ENCODE assay signal across 8 cellular contexts in the genomic region with DNA sequence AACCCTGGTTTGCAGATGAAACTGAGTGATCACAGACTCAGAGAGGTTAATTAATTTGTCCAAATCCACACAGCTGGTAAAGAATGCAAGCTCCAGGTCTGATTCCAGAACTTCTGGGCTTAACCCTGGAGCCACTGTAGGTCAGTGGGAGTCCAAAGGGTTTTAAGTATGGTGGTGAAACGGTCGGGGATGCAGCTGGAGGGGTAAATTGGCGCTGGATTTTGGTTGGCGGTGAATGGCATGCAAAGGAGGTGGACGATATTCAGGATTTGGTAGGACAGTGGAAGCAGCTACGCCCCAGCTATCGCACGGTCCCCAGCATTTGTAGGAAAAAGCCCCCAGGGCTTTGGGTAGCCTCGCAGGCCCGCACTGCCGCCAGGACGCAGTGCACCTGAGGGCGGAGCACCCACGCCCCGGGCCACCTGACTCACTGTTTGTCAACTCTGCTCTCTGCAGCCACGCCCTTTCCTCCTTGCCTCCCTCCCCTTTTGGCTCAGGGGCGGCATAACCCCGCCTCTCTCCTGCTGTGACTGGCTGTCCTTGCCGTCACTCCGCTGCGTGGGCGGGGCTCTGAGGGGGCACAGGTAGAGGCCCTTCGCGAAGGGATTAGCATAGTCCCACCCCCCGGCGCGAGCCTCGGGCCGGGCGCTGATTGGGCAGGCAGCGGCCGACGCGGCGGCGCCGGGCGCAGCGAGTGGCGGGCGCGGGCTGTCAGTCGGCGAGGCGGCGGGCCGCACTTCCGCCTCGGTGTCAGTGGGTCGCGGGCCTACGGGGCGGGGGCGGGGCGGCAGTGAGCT. TPM values are rescaled to one million over a fixed set of nuclear protein-coding genes. Genes with fewer than 3 reads are reported as not detected.
A peak's percentile ranks its signal among the peaks of the same experiment; 100 is the strongest.
DNase-seq lines count a peak whose midpoint lies in the region; ATAC-seq, FAIRE-seq and TF ChIP-seq lines count a peak whose summit lies in the region.

A gene (plus strand): TSS at position 750 of the 797 bp plus-strand sequence. CDS start 17,664 bp downstream, outside the sequence.

- peak within 1 kb of the TSS; percentile 86 to 94 (median 92) for H3K4me3 ChIP-seq in upper lobe of left lung

- peaks cover 0 to 3% of the 10 kb centered on the region in 2 donors for H3K27me3 Mint-ChIP-seq in T-cell

- DNase-seq in GM12891 (ENCODE audit: insufficient read length, low spot score) (peak; percentile 100), NCI-H1436 treated with DMSO at 0.1 percent for 48 hours (lab: John Stamatoyannopoulos, UW) (peak; percentile 86), T-cell (peak; percentile 96 to 100 (median 99)), cardiac septum (ENCODE audit: low spot score) (peak; percentile 100), posterior cingulate gyrus (peak; percentile 99 to 100 (median 100)), upper lobe of left lung (peak; percentile 98 to 100)

- intact Hi-C loops in cardiac septum (cut with DNase I) (loop anchor here (2.0 to 5.0 kb wide), 2 partner anchors 55 to 116 kb away; a partner anchor contains a TSS), posterior cingulate gyrus (cut with DNase I) (loop anchor here (5.0 to 10.0 kb wide), 2 partner anchors 56 to 113 kb away; a partner anchor contains a TSS)

- TF ChIP-seq CTCF in upper lobe of left lung (IDR thresholded peaks at IDR 0.05), result peak in 1 of 6 experiments; percentile 18

- ATAC-seq in HG02840 (IDR thresholded peaks at IDR 0.05; ENCODE audit: low FRiP score, unreplicated experiment) (peak; percentile 98), T-cell (replicated peaks in 1 of 4) (peak; percentile 96 to 99 (median 98)), upper lobe of left lung (ENCODE audit: low FRiP score in 2 of 2) (peak; percentile 99)

- H3K27me3 ChIP-seq in upper lobe of left lung, result no peaks in the 10 kb centered on the region

- H3K4me3 Mint-ChIP-seq in T-cell, result peak within 1 kb of the TSS; percentile 75 to 83 (median 78)

- peaks cover 42 to 47% (median 44%) of the 10 kb centered on the region in 3 donors for H3K4me1 Mint-ChIP-seq in T-cell

- no peaks in the 10 kb centered on the region for H3K9me3 Mint-ChIP-seq in T-cell

- H3K9me3 ChIP-seq in upper lobe of left lung, result no peaks in the 10 kb centered on the region

- peak within 1 kb of the TSS; percentile 94 to 98 for H3K27ac Mint-ChIP-seq in T-cell

- 1 to 4% (median 1%) methylated on average over 49 to 55 of the region's 55 CpGs for WGBS in adipose tissue, 3 donors
- WGBS in upper lobe of left lung, 2 donors, result 1 to 2% methylated on average over 24 to 39 of the region's 55 CpGs

- H3K36me3 Mint-ChIP-seq in T-cell, result peaks cover 11% of the 10 kb centered on the region

- H3K36me3 ChIP-seq in upper lobe of left lung, result peaks cover 0 to 9% (median 0%) of the 10 kb centered on the region in 4 donors

- peak; percentile 99 for FAIRE-seq in GM12891 (lab: Jason Lieb, UNC)

- H3K27ac ChIP-seq in adipose tissue (ENCODE audit: low read depth, low read length) (no peak within 1 kb of the TSS), upper lobe of left lung (peak within 1 kb of the TSS; percentile 90 to 93 (median 90))

- TF ChIP-seq POLR2A in GM12891 (IDR thresholded peaks at IDR 0.05; ENCODE audit: low read depth, low read length), result no peak
- peak in 1 of 4 donors; percentile 70 for TF ChIP-seq POLR2A in upper lobe of left lung (IDR thresholded peaks at IDR 0.05)

- CTCF ChIA-PET in T-cell (lab: Charles Lee), result no interaction called here

- POLR2A ChIA-PET in T-cell (lab: Charles Lee), result no interaction called here

- H3K4me1 ChIP-seq in upper lobe of left lung, result peaks cover 12 to 38% (median 20%) of the 10 kb centered on the region in 4 donors

- TF ChIP-seq EP300 in upper lobe of left lung (IDR thresholded peaks at IDR 0.05), result peak in 1 of 4 donors; percentile 11

TF ChIP-seq in GM12891, 5 proteins besides CTCF, POLR2A, EP300 and RAD21:
- TF ChIP-seq PAX5 (IDR thresholded peaks at IDR 0.05; ENCODE audit: insufficient read depth, low read length, severe bottlenecking), result peak; percentile 99
- 0 out of 2 replicates have a peak, but pooled peaks have one; percentile 21 for TF ChIP-seq SPI1 (IDR thresholded peaks at IDR 0.05; ENCODE audit: low read depth, low read length)
- TF ChIP-seq POU2F2 (IDR thresholded peaks at IDR 0.05; ENCODE audit: low read depth, low read length), result peak; percentile 87
- TF ChIP-seq POLR2AphosphoS5 (IDR thresholded peaks at IDR 0.05; ENCODE audit: low read depth, low read length), result no peak

RNA-seq across cellular contexts. Expression of the gene that starts here (rescaled TPM):
- 11.1 TPM for polyA plus RNA-seq in GM12891 (2012; ENCODE audit: low read depth, missing spikeins)
- 10 to 100 TPM; 57.0 to 70.1 (median 63.0) TPM for total RNA-seq in T-cell
- 10 to 100 TPM; 12.8 to 24.5 (median 15.1) TPM for polyA plus RNA-seq in adipose tissue
- 55.1 TPM for total RNA-seq in cardiac septum
- total RNA-seq in upper lobe of left lung, result 10 to 100 TPM; 35.7 to 65.0 (median 48.0) TPM
